Comparison of ENCODE assay signal across 10 cellular contexts in the genomic region with DNA sequence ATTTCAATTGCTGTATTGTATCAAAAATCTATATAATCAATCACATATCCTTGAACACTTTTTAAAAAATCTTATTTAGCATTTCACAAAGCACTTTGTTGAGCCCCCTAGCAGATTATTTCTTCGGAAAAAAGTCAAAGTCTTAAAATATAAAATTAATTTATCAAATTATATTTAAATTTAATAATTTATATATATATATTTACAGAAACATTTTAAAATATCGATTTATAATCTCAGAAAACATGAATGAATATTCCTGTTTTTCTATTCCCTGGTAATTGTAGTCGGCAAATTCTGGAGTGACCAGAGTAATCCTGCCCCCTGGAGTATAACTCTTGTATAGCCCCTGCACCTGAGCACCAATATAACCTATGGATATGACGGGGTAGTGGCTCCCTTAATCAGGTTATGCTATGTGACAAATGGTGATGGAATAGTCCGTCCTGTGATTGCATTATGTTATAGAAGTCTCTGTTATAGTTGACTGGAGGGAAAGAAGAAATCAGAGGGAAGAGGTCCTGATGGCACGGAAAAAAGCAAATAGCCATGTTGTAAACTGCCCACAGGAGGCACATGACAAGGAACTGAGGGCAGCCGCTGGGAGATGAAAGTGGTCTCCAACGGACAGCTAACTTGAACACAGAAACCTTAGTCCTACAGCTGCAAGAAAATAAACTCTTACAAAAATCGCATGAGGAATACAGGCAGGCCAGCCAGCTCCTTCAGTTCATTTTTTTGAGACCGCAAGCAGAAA.
A peak's percentile ranks its signal among the peaks of the same experiment; 100 is the strongest.
DNase-seq lines count a peak whose midpoint lies in the region; ATAC-seq and TF ChIP-seq lines count a peak whose summit lies in the region.
"Had no signal": no experiment of that assay in that cellular context is flagged by ENCODE, and none has a peak within 500 bp of the region (broad histone marks: within the 10 kb centered on the region; RNA-seq: fewer than 3 reads in every experiment).

No MANE protein-coding gene starts in this region.

- ATAC-seq in WTC11 (peak; percentile 91), HG02588 (IDR thresholded peaks at IDR 0.05; ENCODE audit: unreplicated experiment) (no peak)

- H3K36me3 Mint-ChIP-seq in WTC11 (no peaks in the 10 kb centered on the region), osteocyte (ENCODE audit: unreplicated experiment) (no peaks in the 10 kb centered on the region)

- DNase-seq in NCI-H2196 (lab: John Stamatoyannopoulos, UW; ENCODE audit: unreplicated experiment) (peak; percentile 14), NCI-H2196 treated with DMSO at 0.1 percent for 48 hours (lab: John Stamatoyannopoulos, UW; ENCODE audit: unreplicated experiment) (no peak), NCI-H1092 (lab: John Stamatoyannopoulos, UW) (peak; percentile 50), WTC11 (ENCODE audit: low spot score) (peak; percentile 76), osteocyte (ENCODE audit: extremely low spot score, unreplicated experiment) (no peak), middle frontal gyrus (ENCODE audit: extremely low spot score, low spot score) (no peak), NCI-H1105 (lab: John Stamatoyannopoulos, UW) (no peak)
- DNase-seq: stimulated activated CD4-positive, alpha-beta T cell treated with anti-CD3 and anti-CD28 coated beads, Interleukin-15, amount 100 ng/mL, for 24 hours had no signal

- H3K27ac Mint-ChIP-seq in WTC11 (no peak overlapping the region), osteocyte (ENCODE audit: unreplicated experiment) (no peak overlapping the region)
- H3K27ac Mint-ChIP-seq: T-helper 2 cell treated with Interferon-gamma antibody and Interleukin-4, amounts not matched to agents 5 μg/mL and 100 μg/mL, for 36 hours had no signal

- H3K9me3 Mint-ChIP-seq in WTC11: no peaks in the 10 kb centered on the region
- H3K9me3 Mint-ChIP-seq in osteocyte (ENCODE audit: unreplicated experiment): no peaks in the 10 kb centered on the region
- H3K9me3 Mint-ChIP-seq: T-helper 2 cell treated with Interferon-gamma antibody and Interleukin-4, amounts not matched to agents 5 μg/mL and 100 μg/mL, for 36 hours had no signal

- peak; percentile 69 for TF ChIP-seq CTCF in WTC11 (IDR thresholded peaks at IDR 0.05)
- TF ChIP-seq CTCF in osteocyte (IDR thresholded peaks at IDR 0.05): peak; percentile 70

- POLR2A ChIA-PET in WTC11 (lab: Charles Lee): no interaction called here

- H3K27me3 Mint-ChIP-seq in WTC11 (ENCODE audit: low read depth) (no peaks in the 10 kb centered on the region), osteocyte (ENCODE audit: unreplicated experiment) (no peaks in the 10 kb centered on the region)

- H3K4me3 Mint-ChIP-seq in WTC11 (no peak overlapping the region), osteocyte (ENCODE audit: unreplicated experiment) (no peak overlapping the region)
- H3K4me3 Mint-ChIP-seq: T-helper 2 cell treated with Interferon-gamma antibody and Interleukin-4, amounts not matched to agents 5 μg/mL and 100 μg/mL, for 36 hours had no signal

- CTCF ChIA-PET in WTC11 (lab: Charles Lee): no interaction called here

- no peaks in the 10 kb centered on the region for H3K4me1 Mint-ChIP-seq in WTC11
- H3K4me1 Mint-ChIP-seq in osteocyte (ENCODE audit: unreplicated experiment): peaks cover 2% of the 10 kb centered on the region

TF ChIP-seq in WTC11, 78 proteins besides CTCF, POLR2A, EP300 and RAD21:
- TF ChIP-seq ZMAT4 (CRISPR knock-in tag; IDR thresholded peaks at IDR 0.05) (no peak), HMGA2 (CRISPR knock-in tag; IDR thresholded peaks at IDR 0.05) (peak; percentile 94), ATF3 (CRISPR knock-in tag; conservative IDR thresholded peaks at IDR 0.05) (no peak), ZNF138 (CRISPR knock-in tag; conservative IDR thresholded peaks at IDR 0.05) (no peak), ZNF281 (CRISPR knock-in tag; IDR thresholded peaks at IDR 0.05) (no peak), RELA (CRISPR knock-in tag; IDR thresholded peaks at IDR 0.05; ENCODE audit: borderline replicate concordance) (no peak)
- TF ChIP-seq, protein P1, sequence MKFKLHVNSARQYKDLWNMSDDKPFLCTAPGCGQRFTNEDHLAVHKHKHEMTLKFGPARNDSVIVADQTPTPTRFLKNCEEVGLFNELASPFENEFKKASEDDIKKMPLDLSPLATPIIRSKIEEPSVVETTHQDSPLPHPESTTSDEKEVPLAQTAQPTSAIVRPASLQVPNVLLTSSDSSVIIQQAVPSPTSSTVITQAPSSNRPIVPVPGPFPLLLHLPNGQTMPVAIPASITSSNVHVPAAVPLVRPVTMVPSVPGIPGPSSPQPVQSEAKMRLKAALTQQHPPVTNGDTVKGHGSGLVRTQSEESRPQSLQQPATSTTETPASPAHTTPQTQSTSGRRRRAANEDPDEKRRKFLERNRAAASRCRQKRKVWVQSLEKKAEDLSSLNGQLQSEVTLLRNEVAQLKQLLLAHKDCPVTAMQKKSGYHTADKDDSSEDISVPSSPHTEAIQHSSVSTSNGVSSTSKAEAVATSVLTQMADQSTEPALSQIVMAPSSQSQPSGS (CRISPR knock-in tag; IDR thresholded peaks at IDR 0.05; ENCODE audit: borderline replicate concordance, low read depth): no peak

Comparison
In these comparisons a context has a peak if more than half of its experiments do, and no peak if none do; other contexts are left out.
1. DNase-seq: peak in NCI-H2196 (single experiment), NCI-H1092 (single experiment) and WTC11 (single experiment); none in NCI-H2196 treated with DMSO at 0.1 percent for 48 hours (single experiment), osteocyte (single experiment), middle frontal gyrus (single experiment) and NCI-H1105 (single experiment).